ENCODE assay signal across 22 cellular contexts in genomic region chr6:23601811-23602340, GRCh38.
DNase-seq lines count a peak whose midpoint lies in the region; ATAC-seq, FAIRE-seq and TF ChIP-seq lines count a peak whose summit lies in the region.
"Had no signal": no experiment of that assay in that cellular context is flagged by ENCODE, and none has a peak within 500 bp of the region (broad histone marks: within the 10 kb centered on the region; RNA-seq: fewer than 3 reads in every experiment).

No MANE protein-coding gene starts in this region.

- in situ Hi-C loops in ACHN (cut with HindIII; ENCODE audit: low pct_ligation_motif_present, low pct_unique_long_range_greater_than_20kb, low sequenced_read_pairs), result no loop called here

- FAIRE-seq in bronchial epithelial cell (lab: Jason Lieb, UNC), result no peak
- FAIRE-seq: A549, GM12891, GM18507, H54 had no signal

- H3K27me3 ChIP-seq in bronchial epithelial cell (ENCODE audit: control insufficient read depth, insufficient read depth, low read length), result no peaks in the 10 kb centered on the region
- H3K27me3 ChIP-seq: BLaER1, SJSA1 had no signal

- no peaks in the 10 kb centered on the region for H3K36me3 ChIP-seq in bronchial epithelial cell (ENCODE audit: control insufficient read depth, insufficient read depth, low read length)
- H3K36me3 ChIP-seq: BLaER1, SJSA1 had no signal

- no peak for ATAC-seq in GM18858 (IDR thresholded peaks at IDR 0.05; ENCODE audit: unreplicated experiment)
- no peak for ATAC-seq in HG03432 (IDR thresholded peaks at IDR 0.05; ENCODE audit: unreplicated experiment)
- ATAC-seq: A549; CD8-positive, alpha-beta T cell had no signal

- DNase-seq in ACHN, result peak; percentile 27
- peak; percentile 2 for DNase-seq in HK-2 (ENCODE audit: unreplicated experiment)
- DNase-seq in bronchial epithelial cell (ENCODE audit: low read depth), result peak; percentile 48
- DNase-seq in iris pigment epithelial cell (ENCODE audit: low read depth), result peak; percentile 11
- no peak for DNase-seq in effector CD4-positive, alpha-beta T cell
- no peak for DNase-seq in stimulated activated CD4-positive, alpha-beta T cell treated with anti-CD3 and anti-CD28 coated beads, Interleukin-12 subunit alpha, Interleukin-12 subunit beta, amount 100 ng/mL, for 4 hours
- DNase-seq: CD8-positive, alpha-beta T cell; DMS53; Kasumi-1; MM.1S; NCI-H1105 treated with DMSO at 0.1 percent for 48 hours; NCI-H1694 treated with DMSO at 0.1 percent for 48 hours; NCI-H524; PC-9 had no signal

- no peak for TF ChIP-seq CTCF in bronchial epithelial cell (IDR thresholded peaks at IDR 0.05; ENCODE audit: insufficient read depth, low read length, severe bottlenecking)

- no peak overlapping the region for H3K4me3 ChIP-seq in bronchial epithelial cell (ENCODE audit: low read depth, low read length)
- H3K4me3 ChIP-seq: A549, BLaER1, PC-9, SJSA1 had no signal

Comparison
In these comparisons a context has a peak if more than half of its experiments do, and no peak if none do; other contexts are left out.
1. DNase-seq: peak in ACHN (single experiment), HK-2 (single experiment), bronchial epithelial cell (single experiment) and iris pigment epithelial cell (single experiment); none in effector CD4-positive, alpha-beta T cell (single experiment) and stimulated activated CD4-positive, alpha-beta T cell treated with anti-CD3 and anti-CD28 coated beads, Interleukin-12 subunit alpha, Interleukin-12 subunit beta, amount 100 ng/mL, for 4 hours (single experiment).